In the genomic region with DNA sequence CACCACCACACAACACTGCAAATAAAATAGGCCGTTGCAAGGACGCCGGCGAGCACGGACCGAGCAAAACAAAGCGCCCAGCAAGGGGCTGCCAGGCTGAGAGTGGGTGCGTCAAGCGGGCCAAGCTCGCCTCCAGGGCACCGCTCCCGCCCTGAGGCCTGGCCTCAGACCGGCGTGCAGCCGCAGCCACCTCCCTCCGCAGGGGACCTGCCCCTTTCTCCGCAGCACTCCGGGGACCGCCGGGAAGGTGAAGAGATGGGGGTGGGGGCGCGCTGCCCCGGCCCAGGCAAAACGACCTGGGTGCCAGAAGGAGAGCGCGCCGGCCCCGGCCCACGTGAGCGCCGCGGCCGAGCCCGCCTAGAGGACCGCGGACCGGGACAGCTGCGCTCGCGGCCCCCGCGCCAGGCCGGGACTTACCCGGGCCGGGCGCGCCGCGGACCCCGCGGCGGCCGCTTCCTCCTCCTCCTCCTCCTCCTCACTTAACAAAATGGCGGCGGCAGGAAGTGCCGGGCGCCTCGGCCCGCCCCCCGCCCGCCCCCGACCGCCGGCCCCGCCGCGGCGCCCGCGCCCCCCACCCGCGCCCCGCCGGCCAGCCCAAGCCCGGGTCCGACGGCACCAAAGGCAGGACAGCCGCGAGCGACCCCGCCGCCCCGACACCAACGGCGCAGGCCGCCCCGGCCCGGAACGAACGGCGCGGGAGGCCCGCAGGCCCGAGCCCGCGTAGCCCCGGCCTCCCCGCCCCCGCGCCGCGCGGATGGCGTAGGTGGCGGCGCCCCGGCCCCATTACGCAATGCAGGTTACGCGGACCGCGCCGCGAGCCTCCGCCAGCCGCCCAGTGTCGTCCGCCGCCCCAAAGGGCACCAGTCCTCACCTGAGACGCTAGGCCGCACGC, we compare ENCODE assay signal across 8 cellular contexts. TPM values are rescaled to one million over a fixed set of nuclear protein-coding genes. Genes with fewer than 3 reads are reported as not detected.
DNase-seq lines count a peak whose midpoint lies in the region; ATAC-seq and TF ChIP-seq lines count a peak whose summit lies in the region.

No MANE protein-coding gene starts in this region.

- DNase-seq in ACHN (peak; percentile 44), T follicular helper cell (ENCODE audit: low read depth) (peak; percentile 50), hepatic stellate cell (ENCODE audit: low spot score) (peak; percentile 62), sciatic nerve (ENCODE audit: low spot score) (peak; percentile 75), A172 (ENCODE audit: low spot score) (no peak)

- WGBS in adipose tissue, 3 donors, result 0 to 1% (median 0%) methylated on average over 71 to 118 of the region's 122 CpGs

- peak overlapping the region; percentile 90 for H3K27ac ChIP-seq in adipose tissue (ENCODE audit: low read depth, low read length)

- ATAC-seq in HG03521 (IDR thresholded peaks at IDR 0.05; ENCODE audit: unreplicated experiment) (peak; percentile 31), sciatic nerve (peak; percentile 38)

- peak; percentile 41 for TF ChIP-seq POLR2A in GM18951 (IDR thresholded peaks at IDR 0.05; ENCODE audit: extremely low read depth, insufficient read depth, insufficient read length)

- intact Hi-C loops in sciatic nerve (cut with DNase I), result no loop called here

- in situ Hi-C loops in ACHN (cut with HindIII; ENCODE audit: low pct_ligation_motif_present, low pct_unique_long_range_greater_than_20kb, low sequenced_read_pairs), result no loop called here
- in situ Hi-C loops in GM18951 (cut with MboI; ENCODE audit: low sequenced_read_pairs, unreplicated experiment), result no loop called here

RNA-seq across cellular contexts. Expression of a gene that starts 0.7 kb away (rescaled TPM):
- polyA plus RNA-seq in adipose tissue, result 10 to 100 TPM; 12.5 to 35.8 (median 23.1) TPM
- 110 TPM for total RNA-seq in sciatic nerve
- 7.1 and 19.1 TPM in 2 replicates for total RNA-seq in A172 (2014; rRNA removed; shearing (Covaris generic))

RNA-seq across cellular contexts. Expression of a gene that starts 47.9 kb away (rescaled TPM):
- 10 to 100 TPM in 2 of 3 donors, 1 to 10 TPM in 1; 8.7 to 19.3 (median 13.3) TPM for polyA plus RNA-seq in adipose tissue
- 51.9 TPM for total RNA-seq in sciatic nerve
- total RNA-seq in A172 (2014; rRNA removed; shearing (Covaris generic)), result 14.1 and 17.5 TPM in 2 replicates
